Comparison of ENCODE assay signal across 1 cellular context in genomic region chr7:142516038-142516501, GRCh38.
TF ChIP-seq lines count a peak whose summit lies in the region.

No MANE protein-coding gene starts in this region.

TF ChIP-seq in GM23338, 12 proteins besides CTCF, POLR2A, EP300 and RAD21 (continued from another document):
- TF ChIP-seq REST (IDR thresholded peaks at IDR 0.05; ENCODE audit: unreplicated experiment): no peak
- no peak for TF ChIP-seq ETS1 (IDR thresholded peaks at IDR 0.05)
- no peak for TF ChIP-seq ZNF114 (CRISPR knock-in tag; IDR thresholded peaks at IDR 0.05)
- TF ChIP-seq NANOG (IDR thresholded peaks at IDR 0.05; ENCODE audit: borderline replicate concordance): no peak
